Comparison of ENCODE assay signal across 1 cellular context in genomic region chr1:43760745-43761343, GRCh38.
TF ChIP-seq lines count a peak whose summit lies in the region.

No MANE protein-coding gene starts in this region.

TF ChIP-seq in liver, 16 proteins besides CTCF, POLR2A, EP300 and RAD21:
- TF ChIP-seq, protein P1, sequence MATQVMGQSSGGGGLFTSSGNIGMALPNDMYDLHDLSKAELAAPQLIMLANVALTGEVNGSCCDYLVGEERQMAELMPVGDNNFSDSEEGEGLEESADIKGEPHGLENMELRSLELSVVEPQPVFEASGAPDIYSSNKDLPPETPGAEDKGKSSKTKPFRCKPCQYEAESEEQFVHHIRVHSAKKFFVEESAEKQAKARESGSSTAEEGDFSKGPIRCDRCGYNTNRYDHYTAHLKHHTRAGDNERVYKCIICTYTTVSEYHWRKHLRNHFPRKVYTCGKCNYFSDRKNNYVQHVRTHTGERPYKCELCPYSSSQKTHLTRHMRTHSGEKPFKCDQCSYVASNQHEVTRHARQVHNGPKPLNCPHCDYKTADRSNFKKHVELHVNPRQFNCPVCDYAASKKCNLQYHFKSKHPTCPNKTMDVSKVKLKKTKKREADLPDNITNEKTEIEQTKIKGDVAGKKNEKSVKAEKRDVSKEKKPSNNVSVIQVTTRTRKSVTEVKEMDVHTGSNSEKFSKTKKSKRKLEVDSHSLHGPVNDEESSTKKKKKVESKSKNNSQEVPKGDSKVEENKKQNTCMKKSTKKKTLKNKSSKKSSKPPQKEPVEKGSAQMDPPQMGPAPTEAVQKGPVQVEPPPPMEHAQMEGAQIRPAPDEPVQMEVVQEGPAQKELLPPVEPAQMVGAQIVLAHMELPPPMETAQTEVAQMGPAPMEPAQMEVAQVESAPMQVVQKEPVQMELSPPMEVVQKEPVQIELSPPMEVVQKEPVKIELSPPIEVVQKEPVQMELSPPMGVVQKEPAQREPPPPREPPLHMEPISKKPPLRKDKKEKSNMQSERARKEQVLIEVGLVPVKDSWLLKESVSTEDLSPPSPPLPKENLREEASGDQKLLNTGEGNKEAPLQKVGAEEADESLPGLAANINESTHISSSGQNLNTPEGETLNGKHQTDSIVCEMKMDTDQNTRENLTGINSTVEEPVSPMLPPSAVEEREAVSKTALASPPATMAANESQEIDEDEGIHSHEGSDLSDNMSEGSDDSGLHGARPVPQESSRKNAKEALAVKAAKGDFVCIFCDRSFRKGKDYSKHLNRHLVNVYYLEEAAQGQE (IDR thresholded peaks at IDR 0.05) = peak; percentile 60
- no peak for TF ChIP-seq JUND (IDR thresholded peaks at IDR 0.05)
- no peak for TF ChIP-seq TAF1 (conservative IDR thresholded peaks at IDR 0.05)
- no peak for TF ChIP-seq FOXA1 (IDR thresholded peaks at IDR 0.05)
- no peak for TF ChIP-seq HNF4A (conservative IDR thresholded peaks at IDR 0.05)
- TF ChIP-seq, protein P2, sequence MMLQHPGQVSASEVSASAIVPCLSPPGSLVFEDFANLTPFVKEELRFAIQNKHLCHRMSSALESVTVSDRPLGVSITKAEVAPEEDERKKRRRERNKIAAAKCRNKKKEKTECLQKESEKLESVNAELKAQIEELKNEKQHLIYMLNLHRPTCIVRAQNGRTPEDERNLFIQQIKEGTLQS (IDR thresholded peaks at IDR 0.05) = no peak
- peak; percentile 71 for TF ChIP-seq NR2F2 (IDR thresholded peaks at IDR 0.05)
- TF ChIP-seq ZBTB33 (IDR thresholded peaks at IDR 0.05) = no peak
TF ChIP-seq in liver: peak in this region for 2.
